In genomic region chr15:98796685-98797084, GRCh38 we compare ENCODE assay signal across 20 cellular contexts.
"Had no signal": no experiment of that assay in that cellular context is flagged by ENCODE, and none has a peak within 500 bp of the region (broad histone marks: within the 10 kb centered on the region; RNA-seq: fewer than 3 reads in every experiment).

No MANE protein-coding gene starts in this region.

- H3K9me3 ChIP-seq: colonic mucosa, left ventricle myocardium inferior, transverse colon had no signal

- ATAC-seq: activated CD8-positive, alpha-beta T cell treated with anti-CD3 and anti-CD28 coated beads for 36 hours; activated naive CD8-positive, alpha-beta T cell treated with anti-CD3 and anti-CD28 coated beads, Interleukin-2, amount 50 U/mL, for 24 hours had no signal

- H3K36me3 ChIP-seq: brain microvascular endothelial cell, colonic mucosa, left ventricle myocardium inferior, transverse colon had no signal

- H3K9me3 Mint-ChIP-seq: activated CD4-positive, alpha-beta T cell treated with anti-CD3 and anti-CD28 coated beads, Interleukin-2, amount 10 ng/mL, durations not matched to agents 24 days and 14 days; activated CD8-positive, alpha-beta T cell treated with anti-CD3 and anti-CD28 coated beads for 36 hours; activated naive CD4-positive, alpha-beta T cell treated with anti-CD3 and anti-CD28 coated beads for 36 hours; activated naive CD8-positive, alpha-beta T cell treated with anti-CD3 and anti-CD28 coated beads, Interleukin-2, amount 50 U/mL, for 24 hours; central memory CD8-positive, alpha-beta T cell had no signal

- H3K4me1 Mint-ChIP-seq: central memory CD8-positive, alpha-beta T cell had no signal

- H3K4me3 ChIP-seq: colonic mucosa, left ventricle myocardium inferior, transverse colon had no signal

- H3K27me3 Mint-ChIP-seq: activated CD4-positive, alpha-beta T cell treated with anti-CD3 and anti-CD28 coated beads, Interleukin-2, amount 10 ng/mL, durations not matched to agents 24 days and 14 days; activated CD8-positive, alpha-beta T cell treated with anti-CD3 and anti-CD28 coated beads for 36 hours; activated naive CD8-positive, alpha-beta T cell treated with anti-CD3 and anti-CD28 coated beads, Interleukin-2, amount 50 U/mL, for 24 hours had no signal

- H3K27me3 ChIP-seq: brain microvascular endothelial cell, colonic mucosa, transverse colon had no signal

- H3K4me3 Mint-ChIP-seq: activated CD4-positive, alpha-beta T cell treated with anti-CD3 and anti-CD28 coated beads, Interleukin-2, amount 10 ng/mL, durations not matched to agents 24 days and 14 days; activated CD8-positive, alpha-beta T cell treated with anti-CD3 and anti-CD28 coated beads for 36 hours; activated naive CD4-positive, alpha-beta T cell treated with anti-CD3 and anti-CD28 coated beads for 36 hours; activated naive CD8-positive, alpha-beta T cell treated with anti-CD3 and anti-CD28 coated beads, Interleukin-2, amount 50 U/mL, for 24 hours; central memory CD8-positive, alpha-beta T cell had no signal

- H3K27ac Mint-ChIP-seq: activated CD4-positive, alpha-beta T cell treated with anti-CD3 and anti-CD28 coated beads, Interleukin-2, amount 10 ng/mL, durations not matched to agents 24 days and 14 days; activated CD8-positive, alpha-beta T cell treated with anti-CD3 and anti-CD28 coated beads for 36 hours; activated naive CD4-positive, alpha-beta T cell treated with anti-CD3 and anti-CD28 coated beads for 36 hours; activated naive CD8-positive, alpha-beta T cell treated with anti-CD3 and anti-CD28 coated beads, Interleukin-2, amount 50 U/mL, for 24 hours had no signal

- H3K27ac ChIP-seq: brain microvascular endothelial cell, colonic mucosa, left ventricle myocardium inferior had no signal

- DNase-seq: activated CD4-positive, alpha-beta T cell treated with anti-CD3 and anti-CD28 coated beads, Interleukin-2, amount 10 ng/mL, durations not matched to agents 24 days and 14 days; activated CD8-positive, alpha-beta T cell treated with anti-CD3 and anti-CD28 coated beads for 36 hours; activated naive CD4-positive, alpha-beta T cell treated with anti-CD3 and anti-CD28 coated beads for 36 hours; activated naive CD8-positive, alpha-beta T cell treated with anti-CD3 and anti-CD28 coated beads, Interleukin-2, amount 50 U/mL, for 24 hours; activated T-cell treated with anti-CD3 and anti-CD28 coated beads, Interleukin-2, amount 50 U/mL, for 1 hour; anterior cingulate cortex; brain microvascular endothelial cell; colonic mucosa; kidney; left ventricle myocardium inferior; mammary epithelial cell; occipital lobe; stimulated activated CD4-positive, alpha-beta T cell treated with anti-CD3 and anti-CD28 coated beads, Interleukin-12 subunit alpha, Interleukin-12 subunit beta, amount 100 ng/mL, for 4 hours; stimulated activated CD4-positive, alpha-beta T cell treated with anti-CD3 and anti-CD28 coated beads, Interleukin-1b, Interleukin-23, amount 100 ng/mL, for 48 hours; stimulated activated CD8-positive, alpha-beta memory T cell treated with anti-CD3 and anti-CD28 coated beads, Interleukin-4, amount 100 ng/mL, for 48 hours; stimulated activated naive CD4-positive, alpha-beta T cell treated with Interleukin-2 at 50 U/mL for 16 hours; T-helper 1 cell; T1000; transverse colon had no signal
